ENCODE assay signal across 12 cellular contexts in genomic region chr14:60220084-60220483, GRCh38. TPM values are rescaled to one million over a fixed set of nuclear protein-coding genes. Genes with fewer than 3 reads are reported as not detected.
A peak's percentile ranks its signal among the peaks of the same experiment; 100 is the strongest.
DNase-seq lines count a peak whose midpoint lies in the region; ATAC-seq and TF ChIP-seq lines count a peak whose summit lies in the region.
"Had no signal": no experiment of that assay in that cellular context is flagged by ENCODE, and none has a peak within 500 bp of the region (broad histone marks: within the 10 kb centered on the region; RNA-seq: fewer than 3 reads in every experiment).

No MANE protein-coding gene starts in this region.

- DNase-seq in activated naive CD4-positive, alpha-beta T cell treated with anti-CD3 and anti-CD28 coated beads for 36 hours = peak; percentile 27
- no peak for DNase-seq in activated naive CD4-positive, alpha-beta T cell treated with Interleukin-2 at 50 U/mL for 16 hours
- DNase-seq in transverse colon (no peak), left lobe of liver (ENCODE audit: low spot score) (no peak), PC-9 (no peak), suprapubic skin (ENCODE audit: low spot score in 2 of 2) (no peak)
- DNase-seq: adrenal gland, lower lobe of right lung, NCI-H2029 treated with DMSO at 0.1 percent for 48 hours had no signal

- CTCF ChIA-PET in activated naive CD4-positive, alpha-beta T cell treated with anti-CD3 and anti-CD28 coated beads for 36 hours (lab: Charles Lee) = no interaction called here
- CTCF ChIA-PET in PC-9 (lab: Charles Lee) = no interaction called here

- intact Hi-C loops in activated naive CD4-positive, alpha-beta T cell treated with anti-CD3 and anti-CD28 coated beads for 36 hours (cut with micrococcal nuclease) = loop anchor here (2.0 kb wide), 2 partner anchors 21 to 29 kb away; partner anchors contain the start of gene PPM1A
- intact Hi-C loops in transverse colon (cut with DNase I; ENCODE audit: low total_unique reads) = no loop called here
- intact Hi-C loops in PC-9 (cut with micrococcal nuclease; ENCODE audit: unreplicated experiment) = no loop called here

- TF ChIP-seq CTCF in transverse colon (IDR thresholded peaks at IDR 0.05) = no peak
- no peak for TF ChIP-seq CTCF in PC-9 (conservative IDR thresholded peaks at IDR 0.05)
- no peak for TF ChIP-seq CTCF in suprapubic skin (IDR thresholded peaks at IDR 0.05)

- H3K79me2 ChIP-seq in PC-9 (ENCODE audit: low read depth) = no peaks in the 10 kb centered on the region

- no peaks in the 10 kb centered on the region for H3K27me3 Mint-ChIP-seq in activated naive CD4-positive, alpha-beta T cell treated with anti-CD3 and anti-CD28 coated beads for 36 hours (ENCODE audit: low read depth)
- H3K27me3 Mint-ChIP-seq: IgD-negative memory B cell had no signal

- TF ChIP-seq EP300 in transverse colon (IDR thresholded peaks at IDR 0.05; ENCODE audit: low read depth) = no peak
- no peak for TF ChIP-seq EP300 in suprapubic skin (IDR thresholded peaks at IDR 0.05)

- H3F3A ChIP-seq in PC-9 (ENCODE audit: insufficient read depth, low read depth) = no peaks in the 10 kb centered on the region

- WGBS in transverse colon (ENCODE audit: low coverage in 1 of 2), 2 donors = 92% methylated on average over 1 of the region's 1 CpG; no CpG with 5 or more reads in 1 of the 2 donors
- WGBS in suprapubic skin = 77% methylated on average over 1 of the region's 1 CpG

- H3K27me3 ChIP-seq in transverse colon = no peaks in the 10 kb centered on the region
- H3K27me3 ChIP-seq in PC-9 (ENCODE audit: insufficient read depth, low read depth) = no peaks in the 10 kb centered on the region
- H3K27me3 ChIP-seq in suprapubic skin = no peaks in the 10 kb centered on the region
- H3K27me3 ChIP-seq: adrenal gland had no signal

- peaks cover 15% of the 10 kb centered on the region for H3K4me1 Mint-ChIP-seq in activated naive CD4-positive, alpha-beta T cell treated with anti-CD3 and anti-CD28 coated beads for 36 hours (ENCODE audit: low read depth)

- BruUV-seq in PC-9 (replicated peaks; lab: Mats Ljungman, UMichigan) = no TSS peak

- no peaks in the 10 kb centered on the region for H3K9me3 Mint-ChIP-seq in activated naive CD4-positive, alpha-beta T cell treated with anti-CD3 and anti-CD28 coated beads for 36 hours
- H3K9me3 Mint-ChIP-seq: IgD-negative memory B cell had no signal

- peak; percentile 65 for ATAC-seq in HG02610 (IDR thresholded peaks at IDR 0.05; ENCODE audit: unreplicated experiment)
- ATAC-seq in HG03439 (IDR thresholded peaks at IDR 0.05; ENCODE audit: unreplicated experiment) = peak; percentile 66
- no peak for ATAC-seq in left lobe of liver
- ATAC-seq: lower lobe of right lung had no signal

- H3K4me1 ChIP-seq in transverse colon = peaks cover 3 to 14% (median 10%) of the 10 kb centered on the region in 4 donors
- H3K4me1 ChIP-seq in PC-9 (replicated peaks; ENCODE audit: insufficient read depth) = peaks cover 8% of the 10 kb centered on the region; the same call in 1 of the 2 replicates
- no peaks in the 10 kb centered on the region for H3K4me1 ChIP-seq in suprapubic skin
- H3K4me1 ChIP-seq: adrenal gland, lower lobe of right lung had no signal

- no peak overlapping the region for H3K4me3 Mint-ChIP-seq in activated naive CD4-positive, alpha-beta T cell treated with anti-CD3 and anti-CD28 coated beads for 36 hours
- H3K4me3 Mint-ChIP-seq: IgD-negative memory B cell had no signal

- H3K27ac ChIP-seq in transverse colon = no peak overlapping the region
- H3K27ac ChIP-seq in PC-9 = no peak overlapping the region
- no peak overlapping the region for H3K27ac ChIP-seq in suprapubic skin
- H3K27ac ChIP-seq: adrenal gland, lower lobe of right lung had no signal

- no peak for TF ChIP-seq POLR2A in transverse colon (IDR thresholded peaks at IDR 0.05)
- TF ChIP-seq POLR2A in suprapubic skin (IDR thresholded peaks at IDR 0.05) = no peak

- in situ Hi-C loops in transverse colon (cut with MboI; ENCODE audit: low pct_ligation_motif_present in 1 of 4, low pct_unique_long_range_greater_than_20kb in 1 of 4, low sequenced_read_pairs in 3 of 4) = no loop called here

- no peaks in the 10 kb centered on the region for H3K36me3 Mint-ChIP-seq in activated naive CD4-positive, alpha-beta T cell treated with anti-CD3 and anti-CD28 coated beads for 36 hours (ENCODE audit: low read depth)

- no peak overlapping the region for H2AFZ ChIP-seq in PC-9

- POLR2A ChIA-PET in PC-9 (lab: Charles Lee; ENCODE audit: unreplicated experiment) = no interaction called here

- H3K9me2 ChIP-seq in PC-9 (ENCODE audit: insufficient read depth) = no peaks in the 10 kb centered on the region

- H3K9me3 ChIP-seq in transverse colon (no peaks in the 10 kb centered on the region), PC-9 (ENCODE audit: insufficient read depth, low read depth) (no peaks in the 10 kb centered on the region), suprapubic skin (no peaks in the 10 kb centered on the region)
- H3K9me3 ChIP-seq: adrenal gland, lower lobe of right lung had no signal

- no peak overlapping the region for H3K4me3 ChIP-seq in transverse colon
- H3K4me3 ChIP-seq in PC-9 = no peak overlapping the region
- H3K4me3 ChIP-seq in suprapubic skin = no peak overlapping the region
- H3K4me3 ChIP-seq: adrenal gland, lower lobe of right lung had no signal

- H3K27ac Mint-ChIP-seq in activated naive CD4-positive, alpha-beta T cell treated with anti-CD3 and anti-CD28 coated beads for 36 hours = no peak overlapping the region
- H3K27ac Mint-ChIP-seq: IgD-negative memory B cell had no signal

- H3K4me2 ChIP-seq in PC-9 = no peak overlapping the region

- no peaks in the 10 kb centered on the region for H4K20me1 ChIP-seq in PC-9 (ENCODE audit: insufficient read depth)

- H3K36me3 ChIP-seq in transverse colon (no peaks in the 10 kb centered on the region), PC-9 (ENCODE audit: low read depth) (no peaks in the 10 kb centered on the region), suprapubic skin (no peaks in the 10 kb centered on the region)
- H3K36me3 ChIP-seq: adrenal gland, lower lobe of right lung had no signal

RNA-seq across cellular contexts. Expression of gene PPM1A, which starts 28.9 kb away (rescaled TPM):
- 10 to 100 TPM; 35.3 to 36.1 TPM for total RNA-seq in activated naive CD4-positive, alpha-beta T cell treated with anti-CD3 and anti-CD28 coated beads for 36 hours
- total RNA-seq in transverse colon (100 to 1,000 TPM in 2 of 4 donors, 10 to 100 TPM in 2; 64.0 to 146 (median 93.2) TPM), left lobe of liver (43.7 TPM), PC-9 (2021) (60.9 and 62.2 TPM in 2 replicates), suprapubic skin (10 to 100 TPM; 29.7 to 58.4 (median 43.5) TPM)

RNA-seq across cellular contexts. Expression of gene DHRS7, which starts 54.9 kb away (rescaled TPM):
- total RNA-seq in activated naive CD4-positive, alpha-beta T cell treated with anti-CD3 and anti-CD28 coated beads for 36 hours = 10 to 100 TPM; 40.5 to 43.4 TPM
- total RNA-seq in transverse colon (100 to 1,000 TPM in 2 of 4 donors, 10 to 100 TPM in 2; 22.4 to 154 (median 82.8) TPM), left lobe of liver (92.1 TPM), PC-9 (2021) (55.1 and 81.0 TPM in 2 replicates), suprapubic skin (10 to 100 TPM; 33.7 to 91.7 (median 39.8) TPM)
